ENCODE assay signal across 1 cellular context in the genomic region with DNA sequence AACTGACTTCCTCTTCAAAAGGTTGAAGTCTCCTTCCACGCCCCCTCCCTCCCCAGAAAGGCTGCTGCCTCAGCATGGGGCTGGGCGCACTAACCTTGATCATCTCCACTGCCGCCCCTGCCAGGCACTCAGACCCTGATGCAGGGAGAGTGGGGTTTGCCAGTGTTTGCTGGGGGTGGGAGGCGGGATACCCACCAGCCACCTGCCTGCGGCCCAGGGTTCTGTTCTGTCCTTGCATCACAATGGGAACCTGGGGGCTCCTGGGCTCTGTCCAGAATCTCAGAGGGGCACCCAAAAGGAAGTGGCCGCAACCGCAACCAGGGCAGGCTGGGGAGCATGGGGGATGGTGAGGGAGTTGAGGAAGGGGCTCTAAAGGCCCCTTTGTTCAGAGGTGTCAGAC.
TF ChIP-seq lines count a peak whose summit lies in the region.

No MANE protein-coding gene starts in this region.

TF ChIP-seq in WTC11, 78 proteins besides CTCF, POLR2A, EP300 and RAD21 (continued from another document):
- TF ChIP-seq RELA (CRISPR knock-in tag; IDR thresholded peaks at IDR 0.05; ENCODE audit: borderline replicate concordance) (no peak), SMAD4 (CRISPR knock-in tag; IDR thresholded peaks at IDR 0.05) (no peak), ESRRA (CRISPR knock-in tag; IDR thresholded peaks at IDR 0.05; ENCODE audit: borderline replicate concordance) (no peak), PRDM15 (CRISPR knock-in tag; IDR thresholded peaks at IDR 0.05) (no peak), FOXP4 (CRISPR knock-in tag; IDR thresholded peaks at IDR 0.05) (no peak), SOX15 (CRISPR knock-in tag; IDR thresholded peaks at IDR 0.05) (no peak), IRF2 (CRISPR knock-in tag; IDR thresholded peaks at IDR 0.05; ENCODE audit: borderline replicate concordance, low read depth) (no peak), ZNF423 (CRISPR knock-in tag; IDR thresholded peaks at IDR 0.05) (no peak), TEAD1 (CRISPR knock-in tag; IDR thresholded peaks at IDR 0.05) (no peak), NR2C2 (CRISPR knock-in tag; IDR thresholded peaks at IDR 0.05) (no peak), ZNF219 (CRISPR knock-in tag; IDR thresholded peaks at IDR 0.05; ENCODE audit: borderline replicate concordance) (no peak), GRHL2 (CRISPR knock-in tag; IDR thresholded peaks at IDR 0.05; ENCODE audit: insufficient replicate concordance, severe bottlenecking) (no peak), CBFB (CRISPR knock-in tag; IDR thresholded peaks at IDR 0.05; ENCODE audit: low read depth) (no peak), ZNF317 (CRISPR knock-in tag; IDR thresholded peaks at IDR 0.05; ENCODE audit: borderline replicate concordance, low read depth) (no peak), PREB (CRISPR knock-in tag; IDR thresholded peaks at IDR 0.05; ENCODE audit: borderline replicate concordance) (no peak)
- TF ChIP-seq, protein P1, sequence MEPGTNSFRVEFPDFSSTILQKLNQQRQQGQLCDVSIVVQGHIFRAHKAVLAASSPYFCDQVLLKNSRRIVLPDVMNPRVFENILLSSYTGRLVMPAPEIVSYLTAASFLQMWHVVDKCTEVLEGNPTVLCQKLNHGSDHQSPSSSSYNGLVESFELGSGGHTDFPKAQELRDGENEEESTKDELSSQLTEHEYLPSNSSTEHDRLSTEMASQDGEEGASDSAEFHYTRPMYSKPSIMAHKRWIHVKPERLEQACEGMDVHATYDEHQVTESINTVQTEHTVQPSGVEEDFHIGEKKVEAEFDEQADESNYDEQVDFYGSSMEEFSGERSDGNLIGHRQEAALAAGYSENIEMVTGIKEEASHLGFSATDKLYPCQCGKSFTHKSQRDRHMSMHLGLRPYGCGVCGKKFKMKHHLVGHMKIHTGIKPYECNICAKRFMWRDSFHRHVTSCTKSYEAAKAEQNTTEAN (CRISPR knock-in tag; IDR thresholded peaks at IDR 0.05): no peak
- TF ChIP-seq, protein P2, sequence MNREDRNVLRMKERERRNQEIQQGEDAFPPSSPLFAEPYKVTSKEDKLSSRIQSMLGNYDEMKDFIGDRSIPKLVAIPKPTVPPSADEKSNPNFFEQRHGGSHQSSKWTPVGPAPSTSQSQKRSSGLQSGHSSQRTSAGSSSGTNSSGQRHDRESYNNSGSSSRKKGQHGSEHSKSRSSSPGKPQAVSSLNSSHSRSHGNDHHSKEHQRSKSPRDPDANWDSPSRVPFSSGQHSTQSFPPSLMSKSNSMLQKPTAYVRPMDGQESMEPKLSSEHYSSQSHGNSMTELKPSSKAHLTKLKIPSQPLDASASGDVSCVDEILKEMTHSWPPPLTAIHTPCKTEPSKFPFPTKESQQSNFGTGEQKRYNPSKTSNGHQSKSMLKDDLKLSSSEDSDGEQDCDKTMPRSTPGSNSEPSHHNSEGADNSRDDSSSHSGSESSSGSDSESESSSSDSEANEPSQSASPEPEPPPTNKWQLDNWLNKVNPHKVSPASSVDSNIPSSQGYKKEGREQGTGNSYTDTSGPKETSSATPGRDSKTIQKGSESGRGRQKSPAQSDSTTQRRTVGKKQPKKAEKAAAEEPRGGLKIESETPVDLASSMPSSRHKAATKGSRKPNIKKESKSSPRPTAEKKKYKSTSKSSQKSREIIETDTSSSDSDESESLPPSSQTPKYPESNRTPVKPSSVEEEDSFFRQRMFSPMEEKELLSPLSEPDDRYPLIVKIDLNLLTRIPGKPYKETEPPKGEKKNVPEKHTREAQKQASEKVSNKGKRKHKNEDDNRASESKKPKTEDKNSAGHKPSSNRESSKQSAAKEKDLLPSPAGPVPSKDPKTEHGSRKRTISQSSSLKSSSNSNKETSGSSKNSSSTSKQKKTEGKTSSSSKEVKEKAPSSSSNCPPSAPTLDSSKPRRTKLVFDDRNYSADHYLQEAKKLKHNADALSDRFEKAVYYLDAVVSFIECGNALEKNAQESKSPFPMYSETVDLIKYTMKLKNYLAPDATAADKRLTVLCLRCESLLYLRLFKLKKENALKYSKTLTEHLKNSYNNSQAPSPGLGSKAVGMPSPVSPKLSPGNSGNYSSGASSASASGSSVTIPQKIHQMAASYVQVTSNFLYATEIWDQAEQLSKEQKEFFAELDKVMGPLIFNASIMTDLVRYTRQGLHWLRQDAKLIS (CRISPR knock-in tag; IDR thresholded peaks at IDR 0.05; ENCODE audit: borderline replicate concordance): no peak
- TF ChIP-seq, protein P3, sequence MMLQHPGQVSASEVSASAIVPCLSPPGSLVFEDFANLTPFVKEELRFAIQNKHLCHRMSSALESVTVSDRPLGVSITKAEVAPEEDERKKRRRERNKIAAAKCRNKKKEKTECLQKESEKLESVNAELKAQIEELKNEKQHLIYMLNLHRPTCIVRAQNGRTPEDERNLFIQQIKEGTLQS (CRISPR knock-in tag; conservative IDR thresholded peaks at IDR 0.05): no peak
